Comparison of ENCODE assay signal across 24 cellular contexts in genomic region chr6:125001684-125002083, GRCh38. TPM values are rescaled to one million over a fixed set of nuclear protein-coding genes. Genes with fewer than 3 reads are reported as not detected.
A peak's percentile ranks its signal among the peaks of the same experiment; 100 is the strongest.
DNase-seq lines count a peak whose midpoint lies in the region; ATAC-seq, FAIRE-seq and TF ChIP-seq lines count a peak whose summit lies in the region.
"Had no signal": no experiment of that assay in that cellular context is flagged by ENCODE, and none has a peak within 500 bp of the region (broad histone marks: within the 10 kb centered on the region; RNA-seq: fewer than 3 reads in every experiment).

No MANE protein-coding gene starts in this region.

- CTCF ChIA-PET in endothelial cell of umbilical vein (lab: Charles Lee): interaction anchor here (0.9 to 1.6 kb wide), 3 partner anchors 10 to 112 kb away, joined by 3 to 5 read pairs (median 3); no protein-coding TSS in a partner anchor

- no peak for FAIRE-seq in endothelial cell of umbilical vein (lab: Jason Lieb, UNC)
- FAIRE-seq: GM18507, HTR-8/SVneo had no signal

- H3K4me1 Mint-ChIP-seq in neural progenitor cell: peaks cover 31% of the 10 kb centered on the region
- H3K4me1 Mint-ChIP-seq: activated naive CD4-positive, alpha-beta T cell treated with anti-CD3 and anti-CD28 coated beads, Interleukin-2, amount 10 ng/mL, durations not matched to agents 7 days and 5 days had no signal

- no peaks in the 10 kb centered on the region for H4K20me1 ChIP-seq in endothelial cell of umbilical vein (replicated peaks; ENCODE audit: control insufficient read depth, extremely low read depth, insufficient read depth, low read length)
- H4K20me1 ChIP-seq in neural progenitor cell (ENCODE audit: low read depth): peaks cover 23% of the 10 kb centered on the region

- TF ChIP-seq CTCF in endothelial cell of umbilical vein (IDR thresholded peaks at IDR 0.05; ENCODE audit: extremely low read depth in 1 of 2, insufficient read depth in 1 of 2, low read depth in 1 of 2, low read length in 2 of 2) (no peak), neural progenitor cell (IDR thresholded peaks at IDR 0.05) (no peak), foreskin keratinocyte (conservative IDR thresholded peaks at IDR 0.05) (no peak)

- peaks cover 3% of the 10 kb centered on the region for H3K27me3 Mint-ChIP-seq in neural progenitor cell (ENCODE audit: insufficient read depth, low read depth)
- H3K27me3 Mint-ChIP-seq: activated naive CD4-positive, alpha-beta T cell treated with anti-CD3 and anti-CD28 coated beads, Interleukin-2, amount 10 ng/mL, durations not matched to agents 7 days and 5 days; natural killer cell treated with Interleukin-12 subunit alpha and Interleukin-12 subunit beta and Interleukin-15 and Interleukin-18, amount 100 ng/mL, for 72 hours had no signal

- H3K4me3 ChIP-seq in endothelial cell of umbilical vein (replicated peaks in 1 of 3; ENCODE audit: insufficient read depth in 1 of 3, low read depth in 1 of 3, low read length in 3 of 3) (peak overlapping the region in 1 of 3 experiments; percentile 61), neural progenitor cell (no peak overlapping the region)
- H3K4me3 ChIP-seq: body of pancreas had no signal

- H3K9me3 Mint-ChIP-seq in neural progenitor cell: peaks cover 9% of the 10 kb centered on the region
- H3K9me3 Mint-ChIP-seq: activated naive CD4-positive, alpha-beta T cell treated with anti-CD3 and anti-CD28 coated beads, Interleukin-2, amount 10 ng/mL, durations not matched to agents 7 days and 5 days; natural killer cell treated with Interleukin-12 subunit alpha and Interleukin-12 subunit beta and Interleukin-15 and Interleukin-18, amount 100 ng/mL, for 72 hours had no signal

- H3K4me1 ChIP-seq in endothelial cell of umbilical vein (ENCODE audit: control insufficient read depth, extremely low read depth, insufficient read depth, low read length) (peaks cover 16% of the 10 kb centered on the region), neural progenitor cell (peaks cover 36% of the 10 kb centered on the region), foreskin keratinocyte (peaks cover 3% of the 10 kb centered on the region)
- H3K4me1 ChIP-seq: BE2C had no signal

- POLR2A ChIA-PET in endothelial cell of umbilical vein (lab: Charles Lee): no interaction called here

- no peak for TF ChIP-seq POLR2A in endothelial cell of umbilical vein (IDR thresholded peaks at IDR 0.05; ENCODE audit: low read depth, low read length)

- ATAC-seq in GM21390 (IDR thresholded peaks at IDR 0.05; ENCODE audit: unreplicated experiment): no peak
- ATAC-seq in foreskin keratinocyte: no peak
- ATAC-seq: left lobe of liver; natural killer cell treated with Interleukin-12 subunit alpha and Interleukin-12 subunit beta and Interleukin-15 and Interleukin-18, amount 100 ng/mL, for 72 hours had no signal

- H3K36me3 Mint-ChIP-seq in neural progenitor cell: peaks cover 13% of the 10 kb centered on the region
- H3K36me3 Mint-ChIP-seq: activated naive CD4-positive, alpha-beta T cell treated with anti-CD3 and anti-CD28 coated beads, Interleukin-2, amount 10 ng/mL, durations not matched to agents 7 days and 5 days; natural killer cell treated with Interleukin-12 subunit alpha and Interleukin-12 subunit beta and Interleukin-15 and Interleukin-18, amount 100 ng/mL, for 72 hours had no signal

- peaks cover 27% of the 10 kb centered on the region for H3F3A ChIP-seq in neural progenitor cell (ENCODE audit: low read depth)

- H3K27ac Mint-ChIP-seq in neural progenitor cell: peak overlapping the region; percentile 82
- H3K27ac Mint-ChIP-seq: activated naive CD4-positive, alpha-beta T cell treated with anti-CD3 and anti-CD28 coated beads, Interleukin-2, amount 10 ng/mL, durations not matched to agents 7 days and 5 days; natural killer cell treated with Interleukin-12 subunit alpha and Interleukin-12 subunit beta and Interleukin-15 and Interleukin-18, amount 100 ng/mL, for 72 hours had no signal

- H3K9me1 ChIP-seq in endothelial cell of umbilical vein (replicated peaks; ENCODE audit: control insufficient read depth, extremely low read depth, insufficient read depth, low read length): no peaks in the 10 kb centered on the region

- H3K4me3 Mint-ChIP-seq in neural progenitor cell: no peak overlapping the region
- H3K4me3 Mint-ChIP-seq: activated naive CD4-positive, alpha-beta T cell treated with anti-CD3 and anti-CD28 coated beads, Interleukin-2, amount 10 ng/mL, durations not matched to agents 7 days and 5 days; natural killer cell treated with Interleukin-12 subunit alpha and Interleukin-12 subunit beta and Interleukin-15 and Interleukin-18, amount 100 ng/mL, for 72 hours had no signal

- H3K79me2 ChIP-seq in endothelial cell of umbilical vein (ENCODE audit: control insufficient read depth, insufficient read depth, low read length) (peaks cover 18% of the 10 kb centered on the region), neural progenitor cell (ENCODE audit: low read depth) (no peaks in the 10 kb centered on the region)

- peak overlapping the region; percentile 41 for H2AFZ ChIP-seq in endothelial cell of umbilical vein (ENCODE audit: low read depth, low read length)
- no peak overlapping the region for H2AFZ ChIP-seq in neural progenitor cell (replicated peaks)

- DNase-seq in AG08395 (ENCODE audit: low spot score) (peak; percentile 6), NCI-H69 (lab: John Stamatoyannopoulos, UW) (peak; percentile 24), endothelial cell of umbilical vein (ENCODE audit: low read depth, low spot score) (no peak), neural progenitor cell (ENCODE audit: low spot score) (no peak), foreskin keratinocyte (no peak), germinal center (ENCODE audit: low spot score) (no peak)
- DNase-seq in stimulated activated CD4-positive, alpha-beta T cell treated with anti-CD3 and anti-CD28 coated beads, Interleukin-1b, Interleukin-23, amount 100 ng/mL, for 48 hours: no peak
- DNase-seq: activated CD4-positive, alpha-beta T cell treated with anti-CD3 and anti-CD28 coated beads, Interleukin-2, amount 50 U/mL, for 1 hour; activated naive CD4-positive, alpha-beta T cell treated with anti-CD3 and anti-CD28 coated beads, Interleukin-2, amount 10 ng/mL, durations not matched to agents 7 days and 5 days; activated T-cell treated with anti-CD3 and anti-CD28 coated beads for 4 hours; BE2C; effector CD8-positive, alpha-beta T cell; HCEC 1CT; MM.1S; NCI-H2081 treated with DMSO at 0.1 percent for 48 hours; NCI-H526 treated with DMSO at 0.1 percent for 48 hours; stimulated activated CD4-positive, alpha-beta T cell treated with anti-CD3 and anti-CD28 coated beads, Interleukin-4, amount 100 ng/mL, for 24 hours had no signal

- H3K27ac ChIP-seq in endothelial cell of umbilical vein (ENCODE audit: insufficient read depth, low read depth, low read length) (peak overlapping the region; percentile 69), neural progenitor cell (peak overlapping the region; percentile 79), foreskin keratinocyte (no peak overlapping the region)

- H3K4me2 ChIP-seq in endothelial cell of umbilical vein (ENCODE audit: insufficient read depth, low read length) (peak overlapping the region; percentile 97), neural progenitor cell (peak overlapping the region; percentile 49)

- H3K9ac ChIP-seq in endothelial cell of umbilical vein (replicated peaks; ENCODE audit: extremely low read depth, insufficient read depth, low read length) (peak overlapping the region; percentile 68), neural progenitor cell (no peak overlapping the region)

- H3K9me3 ChIP-seq in endothelial cell of umbilical vein (replicated peaks; ENCODE audit: control insufficient read depth, insufficient read depth, low read length) (no peaks in the 10 kb centered on the region), neural progenitor cell (ENCODE audit: low read depth) (no peaks in the 10 kb centered on the region)
- H3K9me3 ChIP-seq: BE2C, body of pancreas, right atrium auricular region had no signal

- no TSS peak for BruUV-seq in endothelial cell of umbilical vein (replicated peaks; lab: Mats Ljungman, UMichigan)

- intact Hi-C loops in endothelial cell of umbilical vein (cut with micrococcal nuclease): no loop called here

- dilution Hi-C loops in endothelial cell of umbilical vein (cut with MboI; ENCODE audit: extremely low pct_ligation_motif_present, low sequenced_read_pairs): no loop called here

- H3K36me3 ChIP-seq in endothelial cell of umbilical vein (ENCODE audit: control insufficient read depth in 2 of 2, extremely low read depth in 1 of 2, insufficient read depth in 2 of 2, low read length in 2 of 2): peaks cover 0 to 2% of the 10 kb centered on the region in 2 experiments
- H3K36me3 ChIP-seq in neural progenitor cell: no peaks in the 10 kb centered on the region
- H3K36me3 ChIP-seq: BE2C, right atrium auricular region had no signal

- H3K27me3 ChIP-seq in endothelial cell of umbilical vein (ENCODE audit: control insufficient read depth in 2 of 2, insufficient read depth in 2 of 2, low read length in 2 of 2): no peaks in the 10 kb centered on the region
- no peaks in the 10 kb centered on the region for H3K27me3 ChIP-seq in neural progenitor cell
- no peaks in the 10 kb centered on the region for H3K27me3 ChIP-seq in foreskin keratinocyte
- H3K27me3 ChIP-seq: BE2C, body of pancreas, right atrium auricular region had no signal

TF ChIP-seq in endothelial cell of umbilical vein, 7 proteins besides CTCF, POLR2A, EP300 and RAD21:
- TF ChIP-seq GATA2 (IDR thresholded peaks at IDR 0.05; ENCODE audit: insufficient read depth, insufficient read length, low read depth, low read length) (no peak), JUN (IDR thresholded peaks at IDR 0.05; ENCODE audit: borderline replicate concordance, insufficient read depth, insufficient read length, low read depth) (no peak), FOS (IDR thresholded peaks at IDR 0.05; ENCODE audit: borderline replicate concordance, insufficient read depth, low read length) (no peak), EZH2 (IDR thresholded peaks at IDR 0.05; ENCODE audit: borderline replicate concordance, low read depth, low read length, severe bottlenecking) (no peak), POLR2AphosphoS5 (IDR thresholded peaks at IDR 0.05; ENCODE audit: insufficient read depth, low read depth, low read length) (no peak), MYC (IDR thresholded peaks at IDR 0.05; ENCODE audit: low read depth, low read length) (no peak)
TF ChIP-seq in endothelial cell of umbilical vein: peak in this region for 0.

RNA-seq across cellular contexts. Expression of gene RNF217, which starts 39.4 kb away (rescaled TPM):
- total RNA-seq in endothelial cell of umbilical vein (32.5 and 33.1 TPM in 2 replicates), neural progenitor cell (ENCODE audit: low replicate concordance) (13.2 and 24.1 TPM in 2 replicates), foreskin keratinocyte (24.9 and 37.4 TPM in 2 replicates)
- polyA plus RNA-seq in endothelial cell of umbilical vein (8.2 and 8.8 TPM in 2 replicates), foreskin keratinocyte (5.8 and 6.2 TPM in 2 replicates)
- 7.0 and 10.4 TPM in 2 replicates for polyA plus RNA-seq in endothelial cell of umbilical vein (2011; cell fraction: cytosol; rRNA removed)
- 57.0 and 62.7 TPM in 2 replicates for polyA plus RNA-seq in endothelial cell of umbilical vein (2011; cell fraction: nucleus; rRNA removed)
- polyA plus RNA-seq in endothelial cell of umbilical vein (2012): 9.2 and 10.5 TPM in 2 replicates
- 33.3 and 42.5 TPM in 2 replicates for polyA minus RNA-seq in endothelial cell of umbilical vein
- 15.2 TPM for polyA minus RNA-seq in endothelial cell of umbilical vein (2011; cell fraction: cytosol; rRNA and poly(A)+ RNA removed)
- polyA minus RNA-seq in endothelial cell of umbilical vein (2011; cell fraction: nucleus; rRNA and poly(A)+ RNA removed): 71.6 and 85.4 TPM in 2 replicates

Comparison
In these comparisons a context has a peak if more than half of its experiments do, and no peak if none do; other contexts are left out.
1. DNase-seq: peak in AG08395 (single experiment) and NCI-H69 (single experiment); none in endothelial cell of umbilical vein (single experiment), neural progenitor cell (single experiment), stimulated activated CD4-positive, alpha-beta T cell treated with anti-CD3 and anti-CD28 coated beads, Interleukin-1b, Interleukin-23, amount 100 ng/mL, for 48 hours (single experiment), foreskin keratinocyte (0 of 2) and germinal center (single experiment).